Comparison of ENCODE assay signal across 10 cellular contexts in genomic region chr5:58156977-58157701, GRCh38.
DNase-seq lines count a peak whose midpoint lies in the region; ATAC-seq, FAIRE-seq and TF ChIP-seq lines count a peak whose summit lies in the region.
"Had no signal": no experiment of that assay in that cellular context is flagged by ENCODE, and none has a peak within 500 bp of the region (broad histone marks: within the 10 kb centered on the region; RNA-seq: fewer than 3 reads in every experiment).

No MANE protein-coding gene starts in this region.

- H3K9me2 ChIP-seq in OCI-LY7 (ENCODE audit: insufficient read depth, low read length): no peaks in the 10 kb centered on the region

- H3K4me3 ChIP-seq in OCI-LY7 (ENCODE audit: low read depth, low read length, poor library complexity, severe bottlenecking): peak overlapping the region; percentile 43
- no peak overlapping the region for H3K4me3 ChIP-seq in HepG2 (replicated peaks in 1 of 3; ENCODE audit: insufficient read depth in 1 of 3, low read depth in 2 of 3, low read length in 3 of 3)
- H3K4me3 ChIP-seq: esophagus squamous epithelium had no signal

- POLR2A ChIA-PET in OCI-LY7 (lab: Charles Lee): interaction anchor here (1.1 kb wide), 1 partner anchor 25 kb away, joined by 4 read pairs; no protein-coding TSS in a partner anchor
- POLR2A ChIA-PET in HepG2 (lab: Yijun Ruan, JAX): no interaction called here
- POLR2A ChIA-PET in activated CD4-positive, alpha-beta T cell treated with anti-CD3 and anti-CD28 coated beads, Interleukin-2, amount 10 ng/mL, durations not matched to agents 7 days and 5 days (lab: Charles Lee): no interaction called here

- H3K4me1 ChIP-seq in OCI-LY7 (ENCODE audit: insufficient read depth, low read length, poor library complexity, severe bottlenecking): peaks cover 25% of the 10 kb centered on the region
- no peaks in the 10 kb centered on the region for H3K4me1 ChIP-seq in HepG2 (ENCODE audit: insufficient read depth, low read length)

- no peaks in the 10 kb centered on the region for H3K4me1 Mint-ChIP-seq in activated CD4-positive, alpha-beta T cell treated with anti-CD3 and anti-CD28 coated beads, Interleukin-2, amount 10 ng/mL, durations not matched to agents 7 days and 5 days
- H3K4me1 Mint-ChIP-seq in activated naive CD8-positive, alpha-beta T cell treated with anti-CD3 and anti-CD28 coated beads for 36 hours: no peaks in the 10 kb centered on the region

- intact Hi-C loops in OCI-LY7 (cut with micrococcal nuclease; ENCODE audit: unreplicated experiment) (no loop called here), HepG2 (cut with micrococcal nuclease; ENCODE audit: unreplicated experiment) (no loop called here)

- no peaks in the 10 kb centered on the region for H3K9me3 ChIP-seq in OCI-LY7 (ENCODE audit: low read length)
- H3K9me3 ChIP-seq in HepG2 (ENCODE audit: low read length): no peaks in the 10 kb centered on the region
- H3K9me3 ChIP-seq: esophagus squamous epithelium, neutrophil had no signal

- H3K4me2 ChIP-seq in OCI-LY7 (ENCODE audit: low read length) (peak overlapping the region; percentile 59), HepG2 (ENCODE audit: low read depth, low read length) (no peak overlapping the region)

- H2AFZ ChIP-seq in OCI-LY7 (ENCODE audit: low read length): no peak overlapping the region
- H2AFZ ChIP-seq in HepG2 (ENCODE audit: low read length): no peak overlapping the region

- H3K27me3 Mint-ChIP-seq in activated CD4-positive, alpha-beta T cell treated with anti-CD3 and anti-CD28 coated beads, Interleukin-2, amount 10 ng/mL, durations not matched to agents 7 days and 5 days: peaks cover 5% of the 10 kb centered on the region
- H3K27me3 Mint-ChIP-seq in activated naive CD8-positive, alpha-beta T cell treated with anti-CD3 and anti-CD28 coated beads for 36 hours: peaks cover 5% of the 10 kb centered on the region

- H3K27me3 ChIP-seq in HepG2 (ENCODE audit: control insufficient read depth in 1 of 2, insufficient read depth in 2 of 2, low read length in 2 of 2): no peaks in the 10 kb centered on the region
- H3K27me3 ChIP-seq: esophagus squamous epithelium, neutrophil had no signal

- ATAC-seq in HG02623 (IDR thresholded peaks at IDR 0.05; ENCODE audit: unreplicated experiment) (peak; percentile 60), HepG2 (no peak)

- H4K20me1 ChIP-seq in OCI-LY7 (ENCODE audit: insufficient read depth, low read length): no peaks in the 10 kb centered on the region
- H4K20me1 ChIP-seq in HepG2 (ENCODE audit: insufficient read depth, low read length): no peaks in the 10 kb centered on the region

- in situ Hi-C loops in HepG2 (cut with HindIII; ENCODE audit: extremely low pct_ligation_motif_present, low pct_unique_long_range_greater_than_20kb): no loop called here

- TF ChIP-seq EP300 in HepG2 (IDR thresholded peaks at IDR 0.05; ENCODE audit: low read depth in 2 of 2, low read length in 2 of 2): no peak
- no peak for TF ChIP-seq EP300 in HepG2 (CRISPR knock-in tag; IDR thresholded peaks at IDR 0.05; ENCODE audit: borderline replicate concordance)

- TF ChIP-seq CTCF in OCI-LY7 (conservative IDR thresholded peaks at IDR 0.05; ENCODE audit: low read length) (no peak), HepG2 (CRISPR knock-in tag; IDR thresholded peaks at IDR 0.05) (no peak)

- TF ChIP-seq RAD21 in HepG2 (CRISPR knock-in tag; IDR thresholded peaks at IDR 0.05): no peak

- no peak overlapping the region for H3K9ac ChIP-seq in HepG2 (ENCODE audit: insufficient read depth, low read depth, low read length)

- H3K36me3 ChIP-seq in OCI-LY7 (ENCODE audit: insufficient read depth, low read length) (no peaks in the 10 kb centered on the region), HepG2 (replicated peaks in 1 of 2; ENCODE audit: control insufficient read depth in 1 of 2, insufficient read depth in 2 of 2, low read length in 2 of 2) (no peaks in the 10 kb centered on the region)
- H3K36me3 ChIP-seq: esophagus squamous epithelium, neutrophil had no signal

- no peaks in the 10 kb centered on the region for H3K36me3 Mint-ChIP-seq in activated CD4-positive, alpha-beta T cell treated with anti-CD3 and anti-CD28 coated beads, Interleukin-2, amount 10 ng/mL, durations not matched to agents 7 days and 5 days (ENCODE audit: low read depth)
- H3K36me3 Mint-ChIP-seq in activated naive CD8-positive, alpha-beta T cell treated with anti-CD3 and anti-CD28 coated beads for 36 hours: no peaks in the 10 kb centered on the region

- no TSS peak for BruUV-seq in OCI-LY7 (replicated peaks; lab: Mats Ljungman, UMichigan)
- no TSS peak for BruUV-seq in HepG2 (replicated peaks; lab: Mats Ljungman, UMichigan)

- WGBS in HepG2 (ENCODE audit: low lambda C conversion rate): 1% methylated on average over 8 of the region's 8 CpGs

- DNase-seq in EH (ENCODE audit: low read depth) (peak; percentile 43), OCI-LY7 (ENCODE audit: low spot score) (peak; percentile 38), inferior parietal cortex (ENCODE audit: extremely low spot score) (peak; percentile 67), SIG-M5 treated with dmso at 0.1 percent for 504 hours (lab: John Stamatoyannopoulos, UW; ENCODE audit: unreplicated experiment) (no peak), HepG2 (ENCODE audit: low spot score) (no peak)
- no peak for DNase-seq in activated CD4-positive, alpha-beta T cell treated with anti-CD3 and anti-CD28 coated beads, Interleukin-2, amount 10 ng/mL, durations not matched to agents 7 days and 5 days
- no peak for DNase-seq in activated naive CD8-positive, alpha-beta T cell treated with anti-CD3 and anti-CD28 coated beads for 36 hours
- DNase-seq: esophagus squamous epithelium had no signal

- no peak for TF ChIP-seq POLR2A in HepG2 (IDR thresholded peaks at IDR 0.05; ENCODE audit: insufficient read depth in 1 of 2, low read depth in 2 of 2, low read length in 2 of 2)

- FAIRE-seq in HepG2 (lab: Jason Lieb, UNC): no peak

- no peaks in the 10 kb centered on the region for H3K79me2 ChIP-seq in OCI-LY7 (ENCODE audit: insufficient read depth, low read depth, low read length)
- no peaks in the 10 kb centered on the region for H3K79me2 ChIP-seq in HepG2 (ENCODE audit: insufficient read depth, low read length)

- no peaks in the 10 kb centered on the region for H3K9me3 Mint-ChIP-seq in activated CD4-positive, alpha-beta T cell treated with anti-CD3 and anti-CD28 coated beads, Interleukin-2, amount 10 ng/mL, durations not matched to agents 7 days and 5 days
- H3K9me3 Mint-ChIP-seq in activated naive CD8-positive, alpha-beta T cell treated with anti-CD3 and anti-CD28 coated beads for 36 hours: no peaks in the 10 kb centered on the region

- H3K27ac ChIP-seq in OCI-LY7 (ENCODE audit: low read depth, low read length, poor library complexity, severe bottlenecking) (no peak overlapping the region), HepG2 (ENCODE audit: extremely low read length, insufficient read depth, low read length) (no peak overlapping the region)
- H3K27ac ChIP-seq: esophagus squamous epithelium, neutrophil had no signal

- CTCF ChIA-PET in OCI-LY7 (lab: Charles Lee; ENCODE audit: unreplicated experiment): no interaction called here
- CTCF ChIA-PET in HepG2 (lab: Yijun Ruan, JAX; ENCODE audit: low intra/inter-chr PET ratio, low total read pairs): no interaction called here
- CTCF ChIA-PET in activated CD4-positive, alpha-beta T cell treated with anti-CD3 and anti-CD28 coated beads, Interleukin-2, amount 10 ng/mL, durations not matched to agents 7 days and 5 days (lab: Charles Lee): no interaction called here

- no peak overlapping the region for H3K27ac Mint-ChIP-seq in activated CD4-positive, alpha-beta T cell treated with anti-CD3 and anti-CD28 coated beads, Interleukin-2, amount 10 ng/mL, durations not matched to agents 7 days and 5 days
- no peak overlapping the region for H3K27ac Mint-ChIP-seq in activated naive CD8-positive, alpha-beta T cell treated with anti-CD3 and anti-CD28 coated beads for 36 hours

- H3K4me3 Mint-ChIP-seq in activated CD4-positive, alpha-beta T cell treated with anti-CD3 and anti-CD28 coated beads, Interleukin-2, amount 10 ng/mL, durations not matched to agents 7 days and 5 days: no peak overlapping the region
- no peak overlapping the region for H3K4me3 Mint-ChIP-seq in activated naive CD8-positive, alpha-beta T cell treated with anti-CD3 and anti-CD28 coated beads for 36 hours

TF ChIP-seq in HepG2, 621 proteins besides CTCF, POLR2A, EP300 and RAD21 (continues in another document):
- TF ChIP-seq ZBTB44 (CRISPR knock-in tag; IDR thresholded peaks at IDR 0.05): no peak
- no peak for TF ChIP-seq PTBP1 (IDR thresholded peaks at IDR 0.05; ENCODE audit: low read depth, low read length, poor library complexity, severe bottlenecking)
- TF ChIP-seq ZBTB8A (CRISPR knock-in tag; IDR thresholded peaks at IDR 0.05; ENCODE audit: borderline replicate concordance, low read depth): no peak
- TF ChIP-seq ZNF260 (CRISPR knock-in tag; IDR thresholded peaks at IDR 0.05; ENCODE audit: borderline replicate concordance, low read depth): no peak
- no peak for TF ChIP-seq MAFK (conservative IDR thresholded peaks at IDR 0.05 in 1 of 2, IDR thresholded peaks at IDR 0.05 in 1 of 2; ENCODE audit: low read length in 2 of 2)
- no peak for TF ChIP-seq CCDC6 (CRISPR knock-in tag; IDR thresholded peaks at IDR 0.05)
- TF ChIP-seq RORA (CRISPR knock-in tag; IDR thresholded peaks at IDR 0.05): no peak
- no peak for TF ChIP-seq HNRNPH1 (optimal IDR thresholded peaks at IDR 0.05; ENCODE audit: low read depth, low read length)
- TF ChIP-seq ZNF691 (CRISPR knock-in tag; IDR thresholded peaks at IDR 0.05; ENCODE audit: borderline replicate concordance, low read depth): no peak

Comparison
In these comparisons a context has a peak if more than half of its experiments do, and no peak if none do; other contexts are left out.
1. DNase-seq: peak in EH (single experiment), OCI-LY7 (single experiment) and inferior parietal cortex (single experiment); none in SIG-M5 treated with dmso at 0.1 percent for 504 hours (single experiment), HepG2 (single experiment), activated CD4-positive, alpha-beta T cell treated with anti-CD3 and anti-CD28 coated beads, Interleukin-2, amount 10 ng/mL, durations not matched to agents 7 days and 5 days (single experiment) and activated naive CD8-positive, alpha-beta T cell treated with anti-CD3 and anti-CD28 coated beads for 36 hours (single experiment).